Comparison of ENCODE assay signal across 21 cellular contexts in genomic region chr14:103734081-103734888, GRCh38. TPM values are rescaled to one million over a fixed set of nuclear protein-coding genes. Genes with fewer than 3 reads are reported as not detected.
DNase-seq lines count a peak whose midpoint lies in the region; FAIRE-seq and TF ChIP-seq lines count a peak whose summit lies in the region.
"Had no signal": no experiment of that assay in that cellular context is flagged by ENCODE, and none has a peak within 500 bp of the region (broad histone marks: within the 10 kb centered on the region; RNA-seq: fewer than 3 reads in every experiment).

No MANE protein-coding gene starts in this region.

- peaks cover 24 to 36% of the 10 kb centered on the region in 2 donors for H3K4me1 ChIP-seq in thyroid gland
- H3K4me1 ChIP-seq: neural progenitor cell, SJSA1 had no signal

- H3K27me3 Mint-ChIP-seq in nephron progenitor cell (ENCODE audit: low read depth, poor library complexity), result peaks cover under 1% of the 10 kb centered on the region
- H3K27me3 Mint-ChIP-seq: activated naive CD8-positive, alpha-beta T cell had no signal

- H3K36me3 ChIP-seq in SK-N-MC (ENCODE audit: insufficient read depth, low read length) (peaks cover 38% of the 10 kb centered on the region), thyroid gland (peaks cover 50 to 51% of the 10 kb centered on the region in 2 donors)
- H3K36me3 ChIP-seq: neural progenitor cell had no signal

- H3K4me1 Mint-ChIP-seq in nephron progenitor cell, result peaks cover 14% of the 10 kb centered on the region

- no peaks in the 10 kb centered on the region for H3K27me3 ChIP-seq in dorsolateral prefrontal cortex
- H3K27me3 ChIP-seq in thyroid gland, result no peaks in the 10 kb centered on the region
- H3K27me3 ChIP-seq: brain microvascular endothelial cell, neural progenitor cell, SJSA1 had no signal

- H3K36me3 Mint-ChIP-seq in nephron progenitor cell (ENCODE audit: low read depth), result peaks cover 32% of the 10 kb centered on the region
- H3K36me3 Mint-ChIP-seq: activated naive CD8-positive, alpha-beta T cell had no signal

- in situ Hi-C loops in G401 (cut with HindIII; ENCODE audit: low sequenced_read_pairs), result no loop called here

- peak overlapping the region; percentile 72; the same call in 1 of the 2 replicates for H3K27ac ChIP-seq in SK-N-MC
- H3K27ac ChIP-seq in dorsolateral prefrontal cortex, result peak overlapping the region in 50 of 59 donors; percentile 2 to 93 (median 72)
- H3K27ac ChIP-seq in thyroid gland, result peak overlapping the region in 2 of 3 donors; percentile 1 to 86
- H3K27ac ChIP-seq: brain microvascular endothelial cell, neural progenitor cell, PC-9, SJSA1 had no signal

- TF ChIP-seq CTCF in dorsolateral prefrontal cortex (IDR thresholded peaks at IDR 0.05 in 54 of 56, conservative IDR thresholded peaks at IDR 0.05 in 2 of 56; ENCODE audit: low read depth in 1 of 56, partially characterized antibody in 56 of 56) (no peak), nephron progenitor cell (IDR thresholded peaks at IDR 0.05) (no peak), thyroid gland (IDR thresholded peaks at IDR 0.05) (no peak)

- H3K9me3 Mint-ChIP-seq in nephron progenitor cell, result no peaks in the 10 kb centered on the region
- H3K9me3 Mint-ChIP-seq: activated T-cell treated with anti-CD3 and anti-CD28 coated beads, Interleukin-2, amount 50 U/mL, for 72 hours; neural progenitor cell had no signal

- DNase-seq in SK-N-MC (ENCODE audit: low read depth, low spot score) (no peak), dorsolateral prefrontal cortex (peak in 1 of 10 donors; percentile 44), nephron progenitor cell (no peak), thyroid gland (no peak), HK-2 (ENCODE audit: unreplicated experiment) (no peak), G401 (ENCODE audit: low spot score) (no peak), GM19239 (ENCODE audit: insufficient read length, low spot score) (no peak)
- DNase-seq: activated CD4-positive, CD25-positive, alpha-beta regulatory T cell; activated CD8-positive, alpha-beta T cell treated with anti-CD3 and anti-CD28 coated beads, Interleukin-2, amount 10 ng/mL, durations not matched to agents 7 days and 5 days; activated T-cell treated with anti-CD3 and anti-CD28 coated beads, Interleukin-2, amount 50 U/mL, for 72 hours; brain microvascular endothelial cell; foreskin melanocyte; NCI-H1694; NCI-H82; stimulated activated CD4-positive, alpha-beta T cell treated with anti-CD3 and anti-CD28 coated beads, Interleukin-12 subunit alpha, Interleukin-12 subunit beta, amount 100 ng/mL, for 4 hours; stimulated activated CD8-positive, alpha-beta memory T cell treated with anti-CD3 and anti-CD28 coated beads, Interleukin-4, amount 100 ng/mL, for 48 hours had no signal

- H3K9me3 ChIP-seq in SK-N-MC (ENCODE audit: low read depth, low read length) (no peaks in the 10 kb centered on the region), thyroid gland (no peaks in the 10 kb centered on the region)
- H3K9me3 ChIP-seq: SJSA1 had no signal

- no peak overlapping the region for H3K9ac ChIP-seq in SK-N-MC (ENCODE audit: insufficient read length)
- H3K9ac ChIP-seq: neural progenitor cell had no signal

- no peak overlapping the region for H3K4me3 ChIP-seq in SK-N-MC
- H3K4me3 ChIP-seq in dorsolateral prefrontal cortex, result no peak overlapping the region
- H3K4me3 ChIP-seq in thyroid gland (replicated peaks in 1 of 3), result no peak overlapping the region
- H3K4me3 ChIP-seq: neural progenitor cell, PC-9, SJSA1 had no signal

- intact Hi-C loops in dorsolateral prefrontal cortex (cut with DNase I) (no loop called here), thyroid gland (cut with DNase I) (no loop called here)

- peak overlapping the region; percentile 87 for H3K27ac Mint-ChIP-seq in nephron progenitor cell
- H3K27ac Mint-ChIP-seq: activated CD8-positive, alpha-beta T cell treated with anti-CD3 and anti-CD28 coated beads, Interleukin-2, amount 10 ng/mL, durations not matched to agents 7 days and 5 days; activated T-cell treated with anti-CD3 and anti-CD28 coated beads, Interleukin-2, amount 50 U/mL, for 72 hours; neural progenitor cell had no signal

- FAIRE-seq in GM19239 (lab: Jason Lieb, UNC), result no peak
- FAIRE-seq: H1 had no signal

- TF ChIP-seq POLR2A in thyroid gland (IDR thresholded peaks at IDR 0.05), result no peak

- 92 to 95% methylated on average over 23 of the region's 23 CpGs for WGBS in thyroid gland, 2 donors

- no peak overlapping the region for H3K4me3 Mint-ChIP-seq in nephron progenitor cell
- H3K4me3 Mint-ChIP-seq: activated CD8-positive, alpha-beta T cell treated with anti-CD3 and anti-CD28 coated beads, Interleukin-2, amount 10 ng/mL, durations not matched to agents 7 days and 5 days; activated naive CD8-positive, alpha-beta T cell; activated T-cell treated with anti-CD3 and anti-CD28 coated beads, Interleukin-2, amount 50 U/mL, for 72 hours; neural progenitor cell had no signal

RNA-seq across cellular contexts. Expression of gene ZFYVE21, which starts 18.7 kb away (rescaled TPM):
- total RNA-seq in dorsolateral prefrontal cortex, result 100 to 1,000 TPM in 87 of 120 experiments, 10 to 100 TPM in 33; 71.0 to 188 (median 111) TPM
- total RNA-seq in thyroid gland, result 100 to 1,000 TPM; 113 to 167 (median 131) TPM
- 18.1 and 23.4 TPM in 2 replicates for total RNA-seq in G401 (2014; rRNA removed; shearing (Covaris generic))

RNA-seq across cellular contexts. Expression of gene XRCC3, which starts 19.0 kb away (rescaled TPM):
- total RNA-seq in dorsolateral prefrontal cortex, result 10 to 100 TPM in 58 of 120 experiments, 1 to 10 TPM in 62; 4.7 to 19.1 (median 9.9) TPM
- total RNA-seq in thyroid gland, result 10 to 100 TPM in 1 of 4 donors, 1 to 10 TPM in 3; 3.3 to 15.7 (median 7.9) TPM
- total RNA-seq in G401 (2014; rRNA removed; shearing (Covaris generic)), result 52.7 and 53.0 TPM in 2 replicates
